ENCODE assay signal across 18 cellular contexts in the genomic region with DNA sequence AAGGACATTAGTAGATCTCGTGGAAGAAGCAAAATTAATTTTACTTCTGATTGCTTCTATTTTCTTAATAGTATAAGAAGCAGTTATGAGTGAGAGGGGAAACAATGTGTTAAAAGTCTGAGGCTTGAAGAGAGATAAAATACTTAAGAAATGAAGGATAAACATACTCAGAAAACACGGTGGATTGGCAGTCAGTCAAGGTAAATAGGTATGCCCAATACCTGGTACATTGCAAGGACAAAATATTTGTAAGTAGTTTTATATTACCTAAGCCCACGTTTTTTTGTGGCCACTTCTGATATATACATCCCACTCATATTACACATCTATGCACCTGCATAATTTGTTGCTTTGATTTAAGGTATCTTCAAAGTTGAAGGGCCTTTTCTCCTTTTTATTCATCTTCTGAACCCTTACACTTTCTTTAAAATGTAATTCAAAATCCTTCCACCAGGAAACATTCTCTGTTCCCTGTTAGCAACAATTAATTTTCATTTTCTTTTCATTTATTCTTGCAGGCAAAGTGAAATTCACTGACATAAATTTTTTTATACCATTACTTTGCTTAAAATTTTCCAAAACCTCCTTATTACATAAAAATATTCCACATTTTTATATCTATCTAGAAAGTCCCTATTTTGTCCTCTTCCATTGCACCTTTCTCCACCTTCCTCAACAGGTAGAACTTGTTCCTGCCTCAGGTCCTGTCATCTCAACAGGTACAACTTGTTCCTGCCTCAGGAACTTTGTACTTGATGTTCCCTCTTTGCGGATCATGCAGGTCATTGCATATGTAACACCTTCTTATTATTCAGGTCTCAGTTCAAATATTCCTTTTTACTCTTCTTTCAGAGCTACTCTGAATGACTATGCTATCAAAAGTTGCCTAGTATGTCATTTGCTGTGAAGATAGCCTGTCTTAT.
DNase-seq lines count a peak whose midpoint lies in the region; ATAC-seq and TF ChIP-seq lines count a peak whose summit lies in the region.
"Had no signal": no experiment of that assay in that cellular context is flagged by ENCODE, and none has a peak within 500 bp of the region (broad histone marks: within the 10 kb centered on the region; RNA-seq: fewer than 3 reads in every experiment).

No MANE protein-coding gene starts in this region.

- 89 to 100% methylated on average over 2 to 4 of the region's 4 CpGs for WGBS in endodermal cell (ENCODE audit: insufficient coverage in 1 of 2, insufficient read length in 1 of 2), 2 experiments

- peak; percentile 45 for ATAC-seq in mucosa of descending colon
- ATAC-seq: heart right ventricle had no signal

- H3K4me1 ChIP-seq in endodermal cell (ENCODE audit: control insufficient read depth, insufficient read depth, low read length) = no peaks in the 10 kb centered on the region
- H3K4me1 ChIP-seq in mucosa of descending colon (ENCODE audit: low read depth) = no peaks in the 10 kb centered on the region
- H3K4me1 ChIP-seq in CD4-positive, alpha-beta memory T cell (ENCODE audit: insufficient read depth, low read length) = no peaks in the 10 kb centered on the region
- H3K4me1 ChIP-seq: heart right ventricle had no signal

- H3K27me3 ChIP-seq in endodermal cell (ENCODE audit: control insufficient read depth, insufficient read depth, low read length, poor library complexity, severe bottlenecking) = no peaks in the 10 kb centered on the region
- H3K27me3 ChIP-seq in CD4-positive, alpha-beta memory T cell (ENCODE audit: insufficient read depth, low read length) = no peaks in the 10 kb centered on the region
- H3K27me3 ChIP-seq: heart right ventricle, ovary had no signal

- CTCF ChIA-PET in CD4-positive, alpha-beta memory T cell (lab: Charles Lee; ENCODE audit: partially characterized antibody) = no interaction called here

- no peaks in the 10 kb centered on the region for H3K4me1 Mint-ChIP-seq in activated naive CD4-positive, alpha-beta T cell treated with anti-CD3 and anti-CD28 coated beads, Interleukin-2, amount 50 U/mL, for 24 hours
- H3K4me1 Mint-ChIP-seq in endodermal cell (peaks cover 4% of the 10 kb centered on the region), type B pancreatic cell (ENCODE audit: unreplicated experiment) (peaks cover 14% of the 10 kb centered on the region)
- H3K4me1 Mint-ChIP-seq in CD4-positive, alpha-beta memory T cell = peaks cover 0 to 5% (median under 1%) of the 10 kb centered on the region in 4 donors

- POLR2A ChIA-PET in CD4-positive, alpha-beta memory T cell (lab: Charles Lee; ENCODE audit: partially characterized antibody) = no interaction called here

- no peaks in the 10 kb centered on the region for H3K9me3 Mint-ChIP-seq in activated naive CD4-positive, alpha-beta T cell treated with anti-CD3 and anti-CD28 coated beads, Interleukin-2, amount 50 U/mL, for 24 hours
- H3K9me3 Mint-ChIP-seq in endodermal cell = no peaks in the 10 kb centered on the region
- peaks cover 23% of the 10 kb centered on the region for H3K9me3 Mint-ChIP-seq in type B pancreatic cell
- H3K9me3 Mint-ChIP-seq in CD4-positive, alpha-beta memory T cell = no peaks in the 10 kb centered on the region
- H3K9me3 Mint-ChIP-seq: CD4-positive, alpha-beta T cell; IgD-negative memory B cell had no signal

- TF ChIP-seq CTCF in endodermal cell (conservative IDR thresholded peaks at IDR 0.05) = peak; percentile 58
- TF ChIP-seq CTCF in mucosa of descending colon (IDR thresholded peaks at IDR 0.05) = no peak
- TF ChIP-seq CTCF in type B pancreatic cell (conservative IDR thresholded peaks at IDR 0.05) = peak; percentile 60

- in situ Hi-C loops in G401 (cut with HindIII; ENCODE audit: low sequenced_read_pairs) = no loop called here

- no peak overlapping the region for H3K9ac ChIP-seq in endodermal cell (ENCODE audit: extremely low read depth, low read length, poor library complexity, severe bottlenecking)

- no peaks in the 10 kb centered on the region for H3K27me3 Mint-ChIP-seq in activated naive CD4-positive, alpha-beta T cell treated with anti-CD3 and anti-CD28 coated beads, Interleukin-2, amount 50 U/mL, for 24 hours
- H3K27me3 Mint-ChIP-seq in endodermal cell (ENCODE audit: insufficient read depth) (no peaks in the 10 kb centered on the region), type B pancreatic cell (no peaks in the 10 kb centered on the region)
- peaks cover 0 to 2% of the 10 kb centered on the region in 2 donors for H3K27me3 Mint-ChIP-seq in CD4-positive, alpha-beta memory T cell
- H3K27me3 Mint-ChIP-seq: IgD-negative memory B cell had no signal

- no peak overlapping the region for H3K4me3 Mint-ChIP-seq in activated naive CD4-positive, alpha-beta T cell treated with anti-CD3 and anti-CD28 coated beads, Interleukin-2, amount 50 U/mL, for 24 hours
- H3K4me3 Mint-ChIP-seq in endodermal cell = no peak overlapping the region
- peak overlapping the region; percentile 38 for H3K4me3 Mint-ChIP-seq in type B pancreatic cell
- no peak overlapping the region for H3K4me3 Mint-ChIP-seq in CD4-positive, alpha-beta memory T cell
- H3K4me3 Mint-ChIP-seq: CD4-positive, alpha-beta T cell had no signal

- no peaks in the 10 kb centered on the region for H3K36me3 Mint-ChIP-seq in activated naive CD4-positive, alpha-beta T cell treated with anti-CD3 and anti-CD28 coated beads, Interleukin-2, amount 50 U/mL, for 24 hours
- H3K36me3 Mint-ChIP-seq in endodermal cell (ENCODE audit: low read depth) (no peaks in the 10 kb centered on the region), type B pancreatic cell (no peaks in the 10 kb centered on the region)
- H3K36me3 Mint-ChIP-seq in CD4-positive, alpha-beta memory T cell = no peaks in the 10 kb centered on the region
- H3K36me3 Mint-ChIP-seq: IgD-negative memory B cell had no signal

- H3K36me3 ChIP-seq in endodermal cell (ENCODE audit: control insufficient read depth, insufficient read depth, low read length) (no peaks in the 10 kb centered on the region), mucosa of descending colon (ENCODE audit: low read depth) (no peaks in the 10 kb centered on the region)
- no peaks in the 10 kb centered on the region for H3K36me3 ChIP-seq in CD4-positive, alpha-beta memory T cell (ENCODE audit: insufficient read depth, low read length)
- H3K36me3 ChIP-seq: heart right ventricle, ovary had no signal

- H3K4me3 ChIP-seq in endodermal cell (ENCODE audit: low read length) (no peak overlapping the region), mucosa of descending colon (no peak overlapping the region)
- H3K4me3 ChIP-seq in CD4-positive, alpha-beta memory T cell (ENCODE audit: low read length in 2 of 2) = no peak overlapping the region
- H3K4me3 ChIP-seq: heart right ventricle, lung, ovary had no signal

- peak overlapping the region; percentile 12 for H3K27ac Mint-ChIP-seq in activated naive CD4-positive, alpha-beta T cell treated with anti-CD3 and anti-CD28 coated beads, Interleukin-2, amount 50 U/mL, for 24 hours
- no peak overlapping the region for H3K27ac Mint-ChIP-seq in endodermal cell
- no peak overlapping the region for H3K27ac Mint-ChIP-seq in type B pancreatic cell
- H3K27ac Mint-ChIP-seq in CD4-positive, alpha-beta memory T cell = no peak overlapping the region
- H3K27ac Mint-ChIP-seq: CD4-positive, alpha-beta T cell; IgD-negative memory B cell had no signal

- no peak for DNase-seq in activated naive CD4-positive, alpha-beta T cell treated with anti-CD3 and anti-CD28 coated beads, Interleukin-2, amount 50 U/mL, for 16 hours
- DNase-seq in endodermal cell (no peak), mucosa of descending colon (no peak), type B pancreatic cell (ENCODE audit: extremely low spot score, unreplicated experiment) (no peak), G401 (ENCODE audit: low spot score) (no peak), NCI-H1436 treated with DMSO at 0.1 percent for 48 hours (lab: John Stamatoyannopoulos, UW) (no peak)
- DNase-seq in CD4-positive, alpha-beta memory T cell = no peak
- DNase-seq: activated CD4-positive, alpha-beta T cell treated with anti-CD3 and anti-CD28 coated beads for 4 hours; CD4-positive, alpha-beta T cell; DND-41; heart right ventricle; NCI-H1694 treated with DMSO at 0.1 percent for 48 hours; ovary; small intestine; stimulated activated CD4-positive, alpha-beta T cell treated with anti-CD3 and anti-CD28 coated beads, Interleukin-4, amount 100 ng/mL, for 1 hour had no signal

- H3K27ac ChIP-seq in endodermal cell (ENCODE audit: low read depth, low read length) = no peak overlapping the region
- H3K27ac ChIP-seq in CD4-positive, alpha-beta memory T cell (ENCODE audit: low read depth, low read length) = no peak overlapping the region
- H3K27ac ChIP-seq: heart right ventricle, ovary had no signal

- intact Hi-C loops in mucosa of descending colon (cut with DNase I, micrococcal nuclease) = no loop called here
- intact Hi-C loops in CD4-positive, alpha-beta memory T cell (cut with micrococcal nuclease) = no loop called here

- H3K9me3 ChIP-seq in endodermal cell (ENCODE audit: control insufficient read depth, low read length) (no peaks in the 10 kb centered on the region), mucosa of descending colon (no peaks in the 10 kb centered on the region)
- no peaks in the 10 kb centered on the region for H3K9me3 ChIP-seq in CD4-positive, alpha-beta memory T cell (ENCODE audit: control insufficient read depth in 1 of 2, low read length in 2 of 2)
- H3K9me3 ChIP-seq: heart right ventricle, ovary had no signal
